In genomic region chr22:17988800-17989513, GRCh38 we compare ENCODE assay signal across 14 cellular contexts. TPM values are rescaled to one million over a fixed set of nuclear protein-coding genes. Genes with fewer than 3 reads are reported as not detected.
DNase-seq lines count a peak whose midpoint lies in the region; ATAC-seq and TF ChIP-seq lines count a peak whose summit lies in the region.
"Had no signal": no experiment of that assay in that cellular context is flagged by ENCODE, and none has a peak within 500 bp of the region (broad histone marks: within the 10 kb centered on the region; RNA-seq: fewer than 3 reads in every experiment).

No MANE protein-coding gene starts in this region.

- ATAC-seq in heart right ventricle (peak in 6 of 8 donors; percentile 31 to 63 (median 36)), sciatic nerve (no peak)
- no peak for ATAC-seq in stimulated activated memory B cell treated with anti-CD40 and anti-IgM and Interleukin-4, amounts not matched to agents 10 μg/mL and 1 μg/mL and 100 μg/mL, for 72 hours
- ATAC-seq: naive thymus-derived CD4-positive, alpha-beta T cell had no signal

- H3K27ac Mint-ChIP-seq in activated CD4-positive, alpha-beta T cell treated with anti-CD3 and anti-CD28 coated beads, Interleukin-2, amount 10 ng/mL, durations not matched to agents 7 days and 5 days: peak overlapping the region; percentile 3
- H3K27ac Mint-ChIP-seq in stimulated activated memory B cell treated with anti-CD40 and anti-IgM and Interleukin-4, amounts not matched to agents 10 μg/mL and 1 μg/mL and 100 μg/mL, for 72 hours: peak overlapping the region; percentile 68

- no peak for TF ChIP-seq POLR2A in transverse colon (IDR thresholded peaks at IDR 0.05)

- CTCF ChIA-PET in activated CD4-positive, alpha-beta T cell treated with anti-CD3 and anti-CD28 coated beads, Interleukin-2, amount 10 ng/mL, durations not matched to agents 7 days and 5 days (lab: Charles Lee): interaction anchor here (0.8 to 1.5 kb wide), 2 partner anchors 11 to 15 kb away, joined by 4 read pairs; no protein-coding TSS in a partner anchor

- H3K36me3 Mint-ChIP-seq in activated CD4-positive, alpha-beta T cell treated with anti-CD3 and anti-CD28 coated beads, Interleukin-2, amount 10 ng/mL, durations not matched to agents 7 days and 5 days (ENCODE audit: low read depth): no peaks in the 10 kb centered on the region
- H3K36me3 Mint-ChIP-seq in stimulated activated memory B cell treated with anti-CD40 and anti-IgM and Interleukin-4, amounts not matched to agents 10 μg/mL and 1 μg/mL and 100 μg/mL, for 72 hours: peaks cover 28% of the 10 kb centered on the region
- H3K36me3 Mint-ChIP-seq: activated naive CD4-positive, alpha-beta T cell treated with anti-CD3 and anti-CD28 coated beads, Interleukin-2, amount 50 U/mL, for 24 hours; naive thymus-derived CD4-positive, alpha-beta T cell had no signal

- no peak overlapping the region for H3K4me3 ChIP-seq in heart right ventricle
- no peak overlapping the region for H3K4me3 ChIP-seq in transverse colon
- H3K4me3 ChIP-seq: coronary artery had no signal

- no peak overlapping the region for H3K4me3 Mint-ChIP-seq in activated CD4-positive, alpha-beta T cell treated with anti-CD3 and anti-CD28 coated beads, Interleukin-2, amount 10 ng/mL, durations not matched to agents 7 days and 5 days
- no peak overlapping the region for H3K4me3 Mint-ChIP-seq in stimulated activated memory B cell treated with anti-CD40 and anti-IgM and Interleukin-4, amounts not matched to agents 10 μg/mL and 1 μg/mL and 100 μg/mL, for 72 hours
- H3K4me3 Mint-ChIP-seq: activated naive CD4-positive, alpha-beta T cell treated with anti-CD3 and anti-CD28 coated beads, Interleukin-2, amount 50 U/mL, for 24 hours; naive thymus-derived CD4-positive, alpha-beta T cell had no signal

- no peaks in the 10 kb centered on the region for H3K27me3 ChIP-seq in heart right ventricle
- no peaks in the 10 kb centered on the region for H3K27me3 ChIP-seq in transverse colon

- in situ Hi-C loops in transverse colon (cut with MboI; ENCODE audit: low pct_ligation_motif_present in 1 of 4, low pct_unique_long_range_greater_than_20kb in 1 of 4, low sequenced_read_pairs in 3 of 4): no loop called here

- no peak for TF ChIP-seq EP300 in transverse colon (IDR thresholded peaks at IDR 0.05; ENCODE audit: low read depth)

- H3K27me3 Mint-ChIP-seq in activated CD4-positive, alpha-beta T cell treated with anti-CD3 and anti-CD28 coated beads, Interleukin-2, amount 10 ng/mL, durations not matched to agents 7 days and 5 days: no peaks in the 10 kb centered on the region
- H3K27me3 Mint-ChIP-seq in stimulated activated memory B cell treated with anti-CD40 and anti-IgM and Interleukin-4, amounts not matched to agents 10 μg/mL and 1 μg/mL and 100 μg/mL, for 72 hours: no peaks in the 10 kb centered on the region
- H3K27me3 Mint-ChIP-seq: activated naive CD4-positive, alpha-beta T cell treated with anti-CD3 and anti-CD28 coated beads, Interleukin-2, amount 50 U/mL, for 24 hours had no signal

- POLR2A ChIA-PET in activated CD4-positive, alpha-beta T cell treated with anti-CD3 and anti-CD28 coated beads, Interleukin-2, amount 10 ng/mL, durations not matched to agents 7 days and 5 days (lab: Charles Lee): no interaction called here

- no peak for DNase-seq in activated CD4-positive, alpha-beta T cell treated with anti-CD3 and anti-CD28 coated beads, Interleukin-2, amount 10 ng/mL, durations not matched to agents 7 days and 5 days
- no peak for DNase-seq in activated CD4-positive, alpha-beta T cell treated with anti-CD3 and anti-CD28 coated beads, Interleukin-2, amount 50 U/mL, for 1 hour
- DNase-seq in heart right ventricle (no peak), transverse colon (no peak), sciatic nerve (ENCODE audit: low spot score) (no peak), retina (no peak)
- DNase-seq: foreskin melanocyte; naive thymus-derived CD4-positive, alpha-beta T cell; T-helper 9 cell had no signal

- 77 to 79% methylated on average over 16 of the region's 16 CpGs for WGBS in heart right ventricle, 2 donors
- WGBS in transverse colon (ENCODE audit: low coverage in 1 of 2), 2 donors: 84 to 87% methylated on average over 14 to 16 of the region's 16 CpGs

- TF ChIP-seq CTCF in VCaP (conservative IDR thresholded peaks at IDR 0.05): no peak
- no peak for TF ChIP-seq CTCF in heart right ventricle (IDR thresholded peaks at IDR 0.05)
- no peak for TF ChIP-seq CTCF in transverse colon (IDR thresholded peaks at IDR 0.05)

- no peaks in the 10 kb centered on the region for H3K9me3 Mint-ChIP-seq in activated CD4-positive, alpha-beta T cell treated with anti-CD3 and anti-CD28 coated beads, Interleukin-2, amount 10 ng/mL, durations not matched to agents 7 days and 5 days
- H3K9me3 Mint-ChIP-seq in stimulated activated memory B cell treated with anti-CD40 and anti-IgM and Interleukin-4, amounts not matched to agents 10 μg/mL and 1 μg/mL and 100 μg/mL, for 72 hours: no peaks in the 10 kb centered on the region
- H3K9me3 Mint-ChIP-seq: activated naive CD4-positive, alpha-beta T cell treated with anti-CD3 and anti-CD28 coated beads, Interleukin-2, amount 50 U/mL, for 24 hours had no signal

- H3K27ac ChIP-seq in VCaP (peak overlapping the region; percentile 56), heart right ventricle (peak overlapping the region in 3 of 10 donors; percentile 16 to 45 (median 28)), transverse colon (peak overlapping the region in 2 of 4 donors; percentile 1 to 17)
- H3K27ac ChIP-seq: coronary artery, HL-60 had no signal

- H3K4me1 Mint-ChIP-seq in activated CD4-positive, alpha-beta T cell treated with anti-CD3 and anti-CD28 coated beads, Interleukin-2, amount 10 ng/mL, durations not matched to agents 7 days and 5 days: peaks cover 6% of the 10 kb centered on the region
- peaks cover 97% of the 10 kb centered on the region for H3K4me1 Mint-ChIP-seq in stimulated activated memory B cell treated with anti-CD40 and anti-IgM and Interleukin-4, amounts not matched to agents 10 μg/mL and 1 μg/mL and 100 μg/mL, for 72 hours

- intact Hi-C loops in heart right ventricle (cut with DNase I): loop anchor here in 1 of 10 donors (10.0 kb wide), 1 partner anchor 74 kb away; no protein-coding TSS in a partner anchor
- intact Hi-C loops in transverse colon (cut with DNase I; ENCODE audit: low total_unique reads): no loop called here
- intact Hi-C loops in sciatic nerve (cut with DNase I): no loop called here

- H3K4me1 ChIP-seq in heart right ventricle (peaks cover 7 to 82% (median 42%) of the 10 kb centered on the region in 9 donors), transverse colon (peaks cover 18 to 40% (median 25%) of the 10 kb centered on the region in 4 donors)

- H3K36me3 ChIP-seq in heart right ventricle: no peaks in the 10 kb centered on the region
- no peaks in the 10 kb centered on the region for H3K36me3 ChIP-seq in transverse colon

- no peaks in the 10 kb centered on the region for H3K9me3 ChIP-seq in heart right ventricle
- no peaks in the 10 kb centered on the region for H3K9me3 ChIP-seq in transverse colon

RNA-seq across cellular contexts. Expression of gene MICAL3, which starts 35.4 kb away (rescaled TPM):
- total RNA-seq in activated CD4-positive, alpha-beta T cell treated with anti-CD3 and anti-CD28 coated beads, Interleukin-2, amount 10 ng/mL, durations not matched to agents 7 days and 5 days: 10 to 100 TPM; 19.1 to 21.4 TPM
- total RNA-seq in heart right ventricle: 100 to 1,000 TPM in 9 of 10 donors, 10 to 100 TPM in 1; 74.7 to 137 (median 112) TPM
- polyA plus RNA-seq in heart right ventricle: 10 to 100 TPM; 13.2 to 63.1 TPM
- 100 to 1,000 TPM in 2 of 4 donors, 10 to 100 TPM in 2; 84.2 to 290 (median 151) TPM for total RNA-seq in transverse colon
- 131 TPM for total RNA-seq in sciatic nerve

Comparison
In these comparisons a context has a peak if more than half of its experiments do, and no peak if none do; other contexts are left out.
1. ATAC-seq: peak in heart right ventricle (6 of 8); none in stimulated activated memory B cell treated with anti-CD40 and anti-IgM and Interleukin-4, amounts not matched to agents 10 μg/mL and 1 μg/mL and 100 μg/mL, for 72 hours (single experiment) and sciatic nerve (single experiment).